In the genomic region with DNA sequence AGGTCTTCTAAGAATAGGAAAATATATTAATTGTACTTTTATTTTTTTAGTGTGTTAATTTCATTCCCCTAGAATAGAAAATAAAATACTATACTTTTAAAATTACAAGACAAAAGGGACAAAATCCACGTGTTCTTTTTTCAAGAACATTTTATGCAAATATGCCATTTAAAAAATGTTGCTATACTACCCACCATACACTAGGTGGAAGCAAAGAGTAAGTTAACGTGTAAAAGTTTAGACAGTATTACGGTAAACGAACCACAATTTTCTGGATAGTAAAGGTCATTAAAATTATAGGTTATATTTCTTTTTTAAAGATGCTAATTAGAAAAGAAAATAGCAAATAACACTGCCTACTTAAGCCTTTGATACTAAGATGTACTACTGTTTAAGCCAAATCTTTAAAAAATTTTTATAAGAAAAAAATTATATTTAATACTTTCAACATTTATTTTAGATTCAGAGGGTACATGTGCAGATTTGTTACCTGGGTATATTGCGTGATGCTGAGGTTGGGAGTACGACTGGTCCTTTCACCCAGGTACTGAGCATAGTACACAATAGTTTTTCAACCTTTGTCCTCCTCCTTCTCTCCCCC, we compare ENCODE assay signal across 8 cellular contexts.
DNase-seq lines count a peak whose midpoint lies in the region; ATAC-seq and TF ChIP-seq lines count a peak whose summit lies in the region.

No MANE protein-coding gene starts in this region.

- no peaks in the 10 kb centered on the region for H3K4me1 ChIP-seq in Panc1 (ENCODE audit: control insufficient read depth, insufficient read depth, low read length)
- H3K4me1 ChIP-seq in fibroblast of lung (ENCODE audit: control insufficient read depth, extremely low read depth, insufficient read depth, low read length): no peaks in the 10 kb centered on the region

- no peaks in the 10 kb centered on the region for H3K79me2 ChIP-seq in fibroblast of lung (ENCODE audit: control insufficient read depth, insufficient read depth, low read length)

- no peak overlapping the region for H3K4me3 ChIP-seq in Panc1 (ENCODE audit: low read depth in 2 of 2, low read length in 2 of 2)
- H3K4me3 ChIP-seq in fibroblast of lung (replicated peaks in 1 of 4; ENCODE audit: control extremely low read depth in 1 of 4, insufficient read depth in 1 of 4, low read depth in 3 of 4, low read length in 4 of 4): no peak overlapping the region

- H3K9me3 ChIP-seq in Panc1 (ENCODE audit: control insufficient read depth, insufficient read depth, low read depth, low read length) (no peaks in the 10 kb centered on the region), fibroblast of lung (ENCODE audit: control insufficient read depth, insufficient read depth, low read depth, low read length) (no peaks in the 10 kb centered on the region)

- H3K9ac ChIP-seq in fibroblast of lung (ENCODE audit: insufficient read depth, low read length): no peak overlapping the region

- H3K27ac ChIP-seq in Panc1 (ENCODE audit: low read length) (no peak overlapping the region), fibroblast of lung (ENCODE audit: insufficient read depth, low read length) (no peak overlapping the region)

- H2AFZ ChIP-seq in fibroblast of lung (ENCODE audit: low read length): no peak overlapping the region

- POLR2A ChIA-PET in Panc1 (lab: Charles Lee): no interaction called here

- H4K20me1 ChIP-seq in fibroblast of lung (ENCODE audit: control insufficient read depth, extremely low read depth, insufficient read depth, low read length): no peaks in the 10 kb centered on the region

- TF ChIP-seq CTCF in Panc1 (IDR thresholded peaks at IDR 0.05) (peak; percentile 23; the same call in 1 of the 2 replicates), fibroblast of lung (conservative IDR thresholded peaks at IDR 0.05 in 1 of 2, IDR thresholded peaks at IDR 0.05 in 1 of 2; ENCODE audit: low read depth in 1 of 2, low read length in 2 of 2) (peak in 1 of 2 donors; percentile 59)

- no peak overlapping the region for H3K4me2 ChIP-seq in fibroblast of lung (ENCODE audit: extremely low read depth, insufficient read depth, low read length)

- no peaks in the 10 kb centered on the region; the same call in 1 of the 2 replicates for H3K27me3 ChIP-seq in Panc1 (ENCODE audit: control insufficient read depth, insufficient read depth, low read length)
- peaks cover 2% of the 10 kb centered on the region for H3K27me3 ChIP-seq in fibroblast of lung (ENCODE audit: control insufficient read depth, insufficient read depth, low read length)

- peak; percentile 81 for ATAC-seq in GM19455 (IDR thresholded peaks at IDR 0.05; ENCODE audit: unreplicated experiment)
- ATAC-seq in HG03460 (IDR thresholded peaks at IDR 0.05; ENCODE audit: unreplicated experiment): peak; percentile 62
- ATAC-seq in Panc1: peak; percentile 68

- no TSS peak for BruUV-seq in Panc1 (replicated peaks; lab: Mats Ljungman, UMichigan)

- in situ Hi-C loops in Panc1 (cut with HindIII; ENCODE audit: low pct_unique_long_range_greater_than_20kb, low sequenced_read_pairs): no loop called here

- peak; percentile 54 for DNase-seq in DMS53 treated with DMSO at 0.1 percent for 48 hours (lab: John Stamatoyannopoulos, UW; ENCODE audit: unreplicated experiment)
- DNase-seq in Panc1 (ENCODE audit: low read depth, low spot score): no peak
- DNase-seq in fibroblast of lung (ENCODE audit: low read depth in 2 of 2): peak; percentile 25 to 61
- DNase-seq in renal cortical epithelial cell (ENCODE audit: low read depth): peak; percentile 56
- no peak for DNase-seq in stimulated activated CD4-positive, alpha-beta T cell treated with anti-CD3 and anti-CD28 coated beads, Interleukin-4, amount 100 ng/mL, for 24 hours
- DNase-seq in activated naive CD4-positive, alpha-beta T cell treated with anti-CD3 and anti-CD28 coated beads, Interleukin-2, amount 50 U/mL, for 16 hours: no peak

- H3K36me3 ChIP-seq in Panc1 (ENCODE audit: control insufficient read depth, insufficient read depth, low read length): no peaks in the 10 kb centered on the region
- no peaks in the 10 kb centered on the region for H3K36me3 ChIP-seq in fibroblast of lung (ENCODE audit: control insufficient read depth, insufficient read depth, low read length)

- CTCF ChIA-PET in Panc1 (lab: Charles Lee): no interaction called here

- intact Hi-C loops in Panc1 (cut with micrococcal nuclease; ENCODE audit: unreplicated experiment): loop anchor here (2.0 kb wide), 1 partner anchor 408 kb away; no protein-coding TSS in a partner anchor

Comparison
In these comparisons a context has a peak if more than half of its experiments do, and no peak if none do; other contexts are left out.
1. DNase-seq: peak in DMS53 treated with DMSO at 0.1 percent for 48 hours (single experiment), fibroblast of lung (2 of 2) and renal cortical epithelial cell (single experiment); none in Panc1 (single experiment), stimulated activated CD4-positive, alpha-beta T cell treated with anti-CD3 and anti-CD28 coated beads, Interleukin-4, amount 100 ng/mL, for 24 hours (single experiment) and activated naive CD4-positive, alpha-beta T cell treated with anti-CD3 and anti-CD28 coated beads, Interleukin-2, amount 50 U/mL, for 16 hours (single experiment).
2. Peak in every context shown above with its lines, with median percentiles within 50 percentile points of each other: ATAC-seq.